8 cellular contexts compared by ENCODE assay signal in the genomic region with DNA sequence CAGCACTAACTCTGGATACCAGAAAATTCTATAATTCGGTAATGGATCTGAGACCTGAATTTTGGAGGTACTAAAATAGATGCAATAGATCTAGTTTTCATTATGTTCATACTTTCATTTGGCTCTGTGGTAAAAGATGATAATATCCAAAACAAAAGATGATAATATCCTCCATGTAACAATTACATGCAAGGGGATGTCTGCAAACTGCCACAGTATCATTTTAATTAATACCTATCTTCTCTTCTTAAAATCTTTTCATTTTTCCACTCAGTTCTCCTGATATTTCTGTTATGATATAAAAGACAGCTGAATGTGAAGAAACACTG. TPM values are rescaled to one million over a fixed set of nuclear protein-coding genes. Genes with fewer than 3 reads are reported as not detected.
DNase-seq lines count a peak whose midpoint lies in the region; ATAC-seq and FAIRE-seq lines count a peak whose summit lies in the region.

No MANE protein-coding gene starts in this region.

- H3K36me3 Mint-ChIP-seq in T-helper 2 cell treated with Interferon-gamma antibody and Interleukin-4, amounts not matched to agents 5 μg/mL and 100 μg/mL, for 36 hours (ENCODE audit: low read depth): peaks cover 53% of the 10 kb centered on the region
- H3K36me3 Mint-ChIP-seq in activated T-helper 1 cell treated with anti-CD3 and anti-CD28 coated beads, Interleukin-12 subunit alpha, Interleukin-12 subunit beta, Interleukin-2, Interleukin-4 antibody, amounts not matched to agents 30 ng/mL and 10 ng/mL and 1 ng/mL, durations not matched to agents 14 hours and 24 hours and 36 hours (ENCODE audit: low read depth): peaks cover 29% of the 10 kb centered on the region

- H3K27me3 Mint-ChIP-seq in T-helper 2 cell treated with Interferon-gamma antibody and Interleukin-4, amounts not matched to agents 5 μg/mL and 100 μg/mL, for 36 hours (ENCODE audit: low read depth): no peaks in the 10 kb centered on the region
- H3K27me3 Mint-ChIP-seq in activated T-helper 1 cell treated with anti-CD3 and anti-CD28 coated beads, Interleukin-12 subunit alpha, Interleukin-12 subunit beta, Interleukin-2, Interleukin-4 antibody, amounts not matched to agents 30 ng/mL and 10 ng/mL and 1 ng/mL, durations not matched to agents 14 hours and 24 hours and 36 hours (ENCODE audit: insufficient read depth): no peaks in the 10 kb centered on the region

- ATAC-seq in left colon (no peak), GM18907 (IDR thresholded peaks at IDR 0.05; ENCODE audit: unreplicated experiment) (no peak)

- H3K4me1 Mint-ChIP-seq in T-helper 2 cell treated with Interferon-gamma antibody and Interleukin-4, amounts not matched to agents 5 μg/mL and 100 μg/mL, for 36 hours (ENCODE audit: low read depth): peaks cover 33% of the 10 kb centered on the region
- peaks cover 46% of the 10 kb centered on the region for H3K4me1 Mint-ChIP-seq in activated T-helper 1 cell treated with anti-CD3 and anti-CD28 coated beads, Interleukin-12 subunit alpha, Interleukin-12 subunit beta, Interleukin-2, Interleukin-4 antibody, amounts not matched to agents 30 ng/mL and 10 ng/mL and 1 ng/mL, durations not matched to agents 14 hours and 24 hours and 36 hours (ENCODE audit: low read depth)

- peak overlapping the region; percentile 100 for H3K27ac Mint-ChIP-seq in T-helper 2 cell treated with Interferon-gamma antibody and Interleukin-4, amounts not matched to agents 5 μg/mL and 100 μg/mL, for 36 hours
- peak overlapping the region; percentile 100 for H3K27ac Mint-ChIP-seq in activated T-helper 1 cell treated with anti-CD3 and anti-CD28 coated beads, Interleukin-12 subunit alpha, Interleukin-12 subunit beta, Interleukin-2, Interleukin-4 antibody, amounts not matched to agents 30 ng/mL and 10 ng/mL and 1 ng/mL, durations not matched to agents 14 hours and 24 hours and 36 hours

- H3K9ac ChIP-seq in iPS-20b (ENCODE audit: low read depth, low read length): peak overlapping the region; percentile 72; the same call in 1 of the 2 replicates
- H3K9ac ChIP-seq in stomach smooth muscle (ENCODE audit: low read length in 2 of 2): peak overlapping the region; percentile 90 to 96

- H3K4me3 ChIP-seq in iPS-20b (ENCODE audit: low read length): peak overlapping the region; percentile 64
- peak overlapping the region; percentile 77 to 78 for H3K4me3 ChIP-seq in stomach smooth muscle (ENCODE audit: low read length in 2 of 2)

- H3K4me1 ChIP-seq in iPS-20b (ENCODE audit: insufficient read depth, low read length) (peaks cover 19% of the 10 kb centered on the region), stomach smooth muscle (ENCODE audit: control insufficient read depth, insufficient read depth, low read length) (peaks cover 10% of the 10 kb centered on the region)

- no peak for FAIRE-seq in urothelium cell line (lab: Jason Lieb, UNC)

- intact Hi-C loops in activated T-helper 1 cell treated with anti-CD3 and anti-CD28 coated beads, Interleukin-12 subunit alpha, Interleukin-12 subunit beta, Interleukin-2, Interleukin-4 antibody, amounts not matched to agents 30 ng/mL and 10 ng/mL and 1 ng/mL, durations not matched to agents 14 hours and 24 hours and 36 hours (cut with micrococcal nuclease): loop anchor here (1.0 to 5.0 kb wide), 6 partner anchors 16 to 201 kb away; a partner anchor contains a TSS
- intact Hi-C loops in left colon (cut with DNase I, micrococcal nuclease): no loop called here

- no peak for DNase-seq in T-helper 2 cell treated with Interferon-gamma antibody and Interleukin-4, amounts not matched to agents 5 μg/mL and 100 μg/mL, for 36 hours (ENCODE audit: low spot score)
- DNase-seq in T-helper 2 cell (no peak), left colon (no peak), urothelium cell line (ENCODE audit: low spot score) (no peak)
- no peak for DNase-seq in activated T-helper 1 cell treated with anti-CD3 and anti-CD28 coated beads, Interleukin-12 subunit alpha, Interleukin-12 subunit beta, Interleukin-2, Interleukin-4 antibody, amounts not matched to agents 30 ng/mL and 10 ng/mL and 1 ng/mL, durations not matched to agents 14 hours and 24 hours and 36 hours (ENCODE audit: low spot score)

- H3K27me3 ChIP-seq in iPS-20b (ENCODE audit: insufficient read depth, low read length) (no peaks in the 10 kb centered on the region), stomach smooth muscle (ENCODE audit: control insufficient read depth in 1 of 2, insufficient read depth in 2 of 2, low read length in 2 of 2) (no peaks in the 10 kb centered on the region)

- H3K9me3 ChIP-seq in iPS-20b (ENCODE audit: insufficient read depth, low read depth, low read length) (no peaks in the 10 kb centered on the region), stomach smooth muscle (ENCODE audit: control insufficient read depth in 2 of 2, low read length in 2 of 2) (no peaks in the 10 kb centered on the region)

- H3K4me3 Mint-ChIP-seq in T-helper 2 cell treated with Interferon-gamma antibody and Interleukin-4, amounts not matched to agents 5 μg/mL and 100 μg/mL, for 36 hours: peak overlapping the region; percentile 100
- H3K4me3 Mint-ChIP-seq in activated T-helper 1 cell treated with anti-CD3 and anti-CD28 coated beads, Interleukin-12 subunit alpha, Interleukin-12 subunit beta, Interleukin-2, Interleukin-4 antibody, amounts not matched to agents 30 ng/mL and 10 ng/mL and 1 ng/mL, durations not matched to agents 14 hours and 24 hours and 36 hours: peak overlapping the region; percentile 99

- H3K9me3 Mint-ChIP-seq in T-helper 2 cell treated with Interferon-gamma antibody and Interleukin-4, amounts not matched to agents 5 μg/mL and 100 μg/mL, for 36 hours: peaks cover 10% of the 10 kb centered on the region
- H3K9me3 Mint-ChIP-seq in activated T-helper 1 cell treated with anti-CD3 and anti-CD28 coated beads, Interleukin-12 subunit alpha, Interleukin-12 subunit beta, Interleukin-2, Interleukin-4 antibody, amounts not matched to agents 30 ng/mL and 10 ng/mL and 1 ng/mL, durations not matched to agents 14 hours and 24 hours and 36 hours: peaks cover 10% of the 10 kb centered on the region

- H3K27ac ChIP-seq in iPS-20b (ENCODE audit: low read length) (no peak overlapping the region), stomach smooth muscle (ENCODE audit: low read length) (peak overlapping the region; percentile 97)

- peaks cover 9% of the 10 kb centered on the region for H3K36me3 ChIP-seq in iPS-20b (ENCODE audit: insufficient read depth, low read depth, low read length)
- H3K36me3 ChIP-seq in stomach smooth muscle (ENCODE audit: control insufficient read depth in 2 of 2, insufficient read depth in 2 of 2, low read length in 2 of 2): peaks cover 7% of the 10 kb centered on the region in 2 donors

RNA-seq across cellular contexts. Expression of a gene that starts 15.6 kb away (rescaled TPM):
- 19.9 TPM in 2 replicates for total RNA-seq in activated T-helper 1 cell treated with anti-CD3 and anti-CD28 coated beads, Interleukin-12 subunit alpha, Interleukin-12 subunit beta, Interleukin-2, Interleukin-4 antibody, amounts not matched to agents 30 ng/mL and 10 ng/mL and 1 ng/mL, durations not matched to agents 14 hours and 24 hours and 36 hours
- 10 to 100 TPM; 19.8 to 25.7 TPM for total RNA-seq in left colon

RNA-seq across cellular contexts. Expression of a gene that starts 26.7 kb away (rescaled TPM):
- total RNA-seq in activated T-helper 1 cell treated with anti-CD3 and anti-CD28 coated beads, Interleukin-12 subunit alpha, Interleukin-12 subunit beta, Interleukin-2, Interleukin-4 antibody, amounts not matched to agents 30 ng/mL and 10 ng/mL and 1 ng/mL, durations not matched to agents 14 hours and 24 hours and 36 hours: not detected in 2 replicates
- not detected for total RNA-seq in left colon

RNA-seq across cellular contexts. Expression of a gene that starts 33.1 kb away (rescaled TPM):
- 30.7 and 32.5 TPM in 2 replicates for total RNA-seq in activated T-helper 1 cell treated with anti-CD3 and anti-CD28 coated beads, Interleukin-12 subunit alpha, Interleukin-12 subunit beta, Interleukin-2, Interleukin-4 antibody, amounts not matched to agents 30 ng/mL and 10 ng/mL and 1 ng/mL, durations not matched to agents 14 hours and 24 hours and 36 hours
- total RNA-seq in left colon: 10 to 100 TPM; 14.9 TPM
